Comparison of ENCODE assay signal across 8 cellular contexts in the genomic region with DNA sequence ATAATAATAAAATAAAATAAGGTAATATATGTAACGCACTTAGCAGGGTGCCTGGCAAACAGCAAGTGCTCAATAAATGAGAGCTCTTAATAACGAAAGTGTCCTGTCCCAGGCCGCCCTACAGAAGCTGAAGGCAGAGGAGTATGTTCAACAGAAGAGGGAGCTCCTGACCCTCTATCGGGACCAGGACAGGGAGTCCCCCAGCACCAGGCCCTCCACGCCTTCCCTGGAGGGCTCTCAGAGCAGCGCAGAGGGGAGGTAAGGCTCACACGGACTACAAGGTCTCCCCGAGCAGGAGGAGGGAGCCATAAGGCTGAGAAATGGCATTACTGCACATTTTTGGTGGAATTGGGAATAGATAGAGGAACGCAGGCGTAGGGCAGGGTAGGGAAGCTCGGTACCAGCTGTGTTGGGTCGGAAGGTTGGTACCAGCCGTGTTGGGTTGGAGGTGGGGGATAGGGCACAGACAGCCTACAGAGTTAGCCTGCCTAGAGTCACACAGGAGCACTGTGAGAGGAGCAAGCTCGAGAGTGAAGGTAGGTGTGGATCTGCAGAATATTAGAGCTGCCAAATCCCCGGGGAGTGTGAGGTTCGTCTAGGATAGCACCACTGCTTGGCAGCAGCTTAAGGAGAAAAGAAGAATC. TPM values are rescaled to one million over a fixed set of nuclear protein-coding genes. Genes with fewer than 3 reads are reported as not detected.
DNase-seq lines count a peak whose midpoint lies in the region; ATAC-seq and TF ChIP-seq lines count a peak whose summit lies in the region.

No MANE protein-coding gene starts in this region.

- H3K4me3 Mint-ChIP-seq in chondrocyte (ENCODE audit: unreplicated experiment) = no peak overlapping the region

- H3K36me3 ChIP-seq in lung (ENCODE audit: control insufficient read depth in 2 of 2, insufficient read depth in 2 of 2, low read length in 2 of 2) = peaks cover 23 to 40% of the 10 kb centered on the region in 2 donors

- H3K9me3 Mint-ChIP-seq in chondrocyte (ENCODE audit: low read depth) = no peaks in the 10 kb centered on the region

- ATAC-seq in lung (ENCODE audit: insufficient read depth, low FRiP score) = no peak
- no peak for ATAC-seq in GM18868 (IDR thresholded peaks at IDR 0.05; ENCODE audit: unreplicated experiment)
- ATAC-seq in GM18861 (IDR thresholded peaks at IDR 0.05; ENCODE audit: unreplicated experiment) = no peak

- 49 to 62% methylated on average over 16 of the region's 16 CpGs for WGBS in lung, 2 donors

- peaks cover 47% of the 10 kb centered on the region for H3K4me1 Mint-ChIP-seq in chondrocyte (ENCODE audit: low read depth)

- in situ Hi-C loops in G401 (cut with HindIII; ENCODE audit: low sequenced_read_pairs) = no loop called here

- H3K36me3 Mint-ChIP-seq in chondrocyte (ENCODE audit: low read depth) = peaks cover 20% of the 10 kb centered on the region

- H3K27ac ChIP-seq in lung (ENCODE audit: low read depth in 1 of 2, low read length in 1 of 2) = peak overlapping the region in 1 of 2 donors; percentile 54

- no peaks in the 10 kb centered on the region for H3K9me3 ChIP-seq in lung (ENCODE audit: control insufficient read depth in 2 of 2, insufficient read depth in 1 of 2, low read length in 1 of 2)

- H3K27ac Mint-ChIP-seq in chondrocyte (ENCODE audit: unreplicated experiment) = peak overlapping the region; percentile 76

- H3K4me3 ChIP-seq in lung = no peak overlapping the region

- H3K27me3 Mint-ChIP-seq in chondrocyte (ENCODE audit: low read depth) = no peaks in the 10 kb centered on the region

- peaks cover 3 to 19% of the 10 kb centered on the region in 2 donors for H3K4me1 ChIP-seq in lung (ENCODE audit: control insufficient read depth in 2 of 2, insufficient read depth in 2 of 2, low read length in 2 of 2)

- peak; percentile 69 for TF ChIP-seq CTCF in chondrocyte (IDR thresholded peaks at IDR 0.05)
- peak; percentile 43 for TF ChIP-seq CTCF in lung (IDR thresholded peaks at IDR 0.05; ENCODE audit: control extremely low read depth, extremely low read depth)

- no peaks in the 10 kb centered on the region for H3K27me3 ChIP-seq in lung (ENCODE audit: control insufficient read depth, insufficient read depth)

- DNase-seq in G401 (ENCODE audit: low spot score) (peak; percentile 58), NCI-H446 treated with DMSO at 0.1 percent for 48 hours (lab: John Stamatoyannopoulos, UW) (peak; percentile 8), chondrocyte (ENCODE audit: low spot score) (no peak), lung (ENCODE audit: low spot score) (no peak)
- no peak for DNase-seq in activated CD4-positive, CD25-positive, alpha-beta regulatory T cell (lab: John Stamatoyannopoulos, UW)
- DNase-seq in activated T-cell treated with anti-CD3 and anti-CD28 coated beads, Interleukin-2, amount 50 U/mL, for 1 hour = no peak

RNA-seq across cellular contexts. Expression of a gene that starts 15.4 kb away (rescaled TPM):
- 87.6 and 118 TPM in 2 replicates for total RNA-seq in G401 (2014; rRNA removed; shearing (Covaris generic))
- total RNA-seq in chondrocyte = 88.5 to 128 TPM (median 127 TPM) in 3 replicates
- total RNA-seq in lung = 100 to 1,000 TPM; 175 to 184 TPM
- 100 to 1,000 TPM in 1 of 2 donors, 10 to 100 TPM in 1; 81.6 to 182 TPM for polyA plus RNA-seq in lung

RNA-seq across cellular contexts. Expression of a gene that starts 16.0 kb away (rescaled TPM):
- total RNA-seq in G401 (2014; rRNA removed; shearing (Covaris generic)) = 0.06 and 0.14 TPM in 2 replicates
- total RNA-seq in chondrocyte (0.21 to 0.35 TPM in 2 of 3 replicates, not detected in the other), lung (1 to 10 TPM; 1.6 to 2.9 TPM)
- 1 to 10 TPM in 1 of 2 donors, under 1 TPM in 1; 0.74 to 2.9 TPM for polyA plus RNA-seq in lung

RNA-seq across cellular contexts. Expression of a gene that starts 48.9 kb away (rescaled TPM):
- total RNA-seq in G401 (2014; rRNA removed; shearing (Covaris generic)) = 28.7 and 67.9 TPM in 2 replicates
- total RNA-seq in chondrocyte (0.87 to 2.6 TPM (median 1.9 TPM) in 3 replicates), lung (100 to 1,000 TPM; 122 to 312 TPM)
- polyA plus RNA-seq in lung = 100 to 1,000 TPM in 1 of 2 donors, 10 to 100 TPM in 1; 86.6 to 129 TPM

RNA-seq across cellular contexts. Expression of a gene that starts 57.5 kb away (rescaled TPM):
- 0.86 and 10.1 TPM in 2 replicates for total RNA-seq in G401 (2014; rRNA removed; shearing (Covaris generic))
- total RNA-seq in chondrocyte (11.8 to 46.5 TPM (median 41.1 TPM) in 3 replicates), lung (100 to 1,000 TPM in 1 of 2 donors, 10 to 100 TPM in 1; 52.6 to 134 TPM)
- polyA plus RNA-seq in lung = 100 to 1,000 TPM; 111 to 134 TPM

Comparison
In these comparisons a context has a peak if more than half of its experiments do, and no peak if none do; other contexts are left out.
1. DNase-seq: peak in G401 (single experiment) and NCI-H446 treated with DMSO at 0.1 percent for 48 hours (single experiment); none in chondrocyte (single experiment), lung (single experiment), activated CD4-positive, CD25-positive, alpha-beta regulatory T cell (0 of 4) and activated T-cell treated with anti-CD3 and anti-CD28 coated beads, Interleukin-2, amount 50 U/mL, for 1 hour (single experiment).